In genomic region chr17:81393684-81394376, GRCh38 we compare ENCODE assay signal across 1 cellular context.
TF ChIP-seq lines count a peak whose summit lies in the region.

No MANE protein-coding gene starts in this region.

TF ChIP-seq in K562, 482 proteins besides CTCF, POLR2A, EP300 and RAD21 (continued from another document):
- TF ChIP-seq, protein P1, sequence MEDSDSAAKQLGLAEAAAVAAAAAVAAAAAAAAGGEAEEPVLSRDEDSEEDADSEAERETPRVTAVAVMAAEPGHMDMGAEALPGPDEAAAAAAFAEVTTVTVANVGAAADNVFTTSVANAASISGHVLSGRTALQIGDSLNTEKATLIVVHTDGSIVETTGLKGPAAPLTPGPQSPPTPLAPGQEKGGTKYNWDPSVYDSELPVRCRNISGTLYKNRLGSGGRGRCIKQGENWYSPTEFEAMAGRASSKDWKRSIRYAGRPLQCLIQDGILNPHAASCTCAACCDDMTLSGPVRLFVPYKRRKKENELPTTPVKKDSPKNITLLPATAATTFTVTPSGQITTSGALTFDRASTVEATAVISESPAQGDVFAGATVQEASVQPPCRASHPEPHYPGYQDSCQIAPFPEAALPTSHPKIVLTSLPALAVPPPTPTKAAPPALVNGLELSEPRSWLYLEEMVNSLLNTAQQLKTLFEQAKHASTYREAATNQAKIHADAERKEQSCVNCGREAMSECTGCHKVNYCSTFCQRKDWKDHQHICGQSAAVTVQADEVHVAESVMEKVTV (CRISPR knock-in tag; IDR thresholded peaks at IDR 0.05), result no peak
- no peak for TF ChIP-seq CLOCK (CRISPR knock-in tag; IDR thresholded peaks at IDR 0.05; ENCODE audit: borderline replicate concordance)
- no peak for TF ChIP-seq MED1 (CRISPR knock-in tag; IDR thresholded peaks at IDR 0.05; ENCODE audit: borderline replicate concordance)
- TF ChIP-seq ZNF398 (CRISPR knock-in tag; IDR thresholded peaks at IDR 0.05), result no peak
- TF ChIP-seq IRF2 (CRISPR knock-in tag; IDR thresholded peaks at IDR 0.05), result no peak
- TF ChIP-seq GABPA (tag; conservative IDR thresholded peaks at IDR 0.05; ENCODE audit: low read depth), result peak; percentile 49
- no peak for TF ChIP-seq PCBP2 (IDR thresholded peaks at IDR 0.05; ENCODE audit: low read depth, low read length, poor library complexity, severe bottlenecking)
- no peak for TF ChIP-seq NR1H2 (CRISPR knock-in tag; IDR thresholded peaks at IDR 0.05)
- TF ChIP-seq MYC (IDR thresholded peaks at IDR 0.05; ENCODE audit: low read depth, low read length), result peak; percentile 76
- TF ChIP-seq MYC (CRISPR knock-in tag; IDR thresholded peaks at IDR 0.05; ENCODE audit: borderline replicate concordance, low read depth), result no peak
- TF ChIP-seq PHF20 (IDR thresholded peaks at IDR 0.05; ENCODE audit: partially characterized antibody), result peak; percentile 20
- TF ChIP-seq ID3 (CRISPR knock-in tag; IDR thresholded peaks at IDR 0.05), result no peak
- TF ChIP-seq ID3 (tag; IDR thresholded peaks at IDR 0.05), result no peak
- no peak for TF ChIP-seq HOXB6 (CRISPR knock-in tag; IDR thresholded peaks at IDR 0.05; ENCODE audit: borderline replicate concordance)
- peak; percentile 74 for TF ChIP-seq RBFOX2 (IDR thresholded peaks at IDR 0.05; ENCODE audit: low read depth, low read length)
- peak; percentile 52 to 80; a peak in 3 of 4 replicates for TF ChIP-seq KDM1A (IDR thresholded peaks at IDR 0.05)
- peak; percentile 100 for TF ChIP-seq FOXK1 (CRISPR knock-in tag; IDR thresholded peaks at IDR 0.05; ENCODE audit: borderline replicate concordance)
- TF ChIP-seq ARID3A (IDR thresholded peaks at IDR 0.05; ENCODE audit: borderline replicate concordance, low read depth, low read length), result 0 out of 2 replicates have a peak, but pooled peaks have one; percentile 54
- TF ChIP-seq MIER1 (IDR thresholded peaks at IDR 0.05; ENCODE audit: low read depth), result peak; percentile 100
- no peak for TF ChIP-seq SRSF1 (IDR thresholded peaks at IDR 0.05; ENCODE audit: low read depth, low read length)
- no peak for TF ChIP-seq NR0B1 (IDR thresholded peaks at IDR 0.05; ENCODE audit: partially characterized antibody)
- 0 out of 2 replicates have a peak, but pooled peaks have one; percentile 13 for TF ChIP-seq MEF2A (IDR thresholded peaks at IDR 0.05; ENCODE audit: control insufficient read depth, low read depth, low read length)
- TF ChIP-seq FOXJ2 (tag; IDR thresholded peaks at IDR 0.05), result peak; percentile 99
- no peak for TF ChIP-seq CEBPG (CRISPR knock-in tag; IDR thresholded peaks at IDR 0.05)
- TF ChIP-seq CEBPG (tag; conservative IDR thresholded peaks at IDR 0.05 in 1 of 2, IDR thresholded peaks at IDR 0.05 in 1 of 2), result no peak
- peak; percentile 25; the same call in 1 of the 2 replicates for TF ChIP-seq SMC3 (conservative IDR thresholded peaks at IDR 0.05; ENCODE audit: insufficient read depth, low read depth, low read length)
- no peak for TF ChIP-seq ATF2 (CRISPR knock-in tag; IDR thresholded peaks at IDR 0.05)
- TF ChIP-seq LARP7 (IDR thresholded peaks at IDR 0.05), result no peak
- TF ChIP-seq CCNT2 (IDR thresholded peaks at IDR 0.05; ENCODE audit: borderline replicate concordance, extremely low read depth, insufficient read length, low read depth, low read length), result peak; percentile 93
- TF ChIP-seq MEF2D (tag; conservative IDR thresholded peaks at IDR 0.05; ENCODE audit: low read depth), result 0 out of 2 replicates have a peak, but pooled peaks have one; percentile 45
- TF ChIP-seq BCOR (IDR thresholded peaks at IDR 0.05), result peak; percentile 90
- TF ChIP-seq DPF2 (IDR thresholded peaks at IDR 0.05), result peak; percentile 75
- TF ChIP-seq HNRNPK (IDR thresholded peaks at IDR 0.05; ENCODE audit: low read depth, low read length, poor library complexity, severe bottlenecking), result no peak
- TF ChIP-seq NFIX (CRISPR knock-in tag; IDR thresholded peaks at IDR 0.05; ENCODE audit: low read depth), result peak; percentile 93
- TF ChIP-seq ARNT (IDR thresholded peaks at IDR 0.05), result peak; percentile 57 to 83; a peak in 3 of 4 replicates
- peak; percentile 99 for TF ChIP-seq PCBP1 (IDR thresholded peaks at IDR 0.05; ENCODE audit: low read depth, low read length, poor library complexity, severe bottlenecking)
- no peak for TF ChIP-seq TCF15 (CRISPR knock-in tag; IDR thresholded peaks at IDR 0.05)
- TF ChIP-seq FOXA1 (IDR thresholded peaks at IDR 0.05; ENCODE audit: borderline replicate concordance), result peak; percentile 93
- TF ChIP-seq, protein P2, sequence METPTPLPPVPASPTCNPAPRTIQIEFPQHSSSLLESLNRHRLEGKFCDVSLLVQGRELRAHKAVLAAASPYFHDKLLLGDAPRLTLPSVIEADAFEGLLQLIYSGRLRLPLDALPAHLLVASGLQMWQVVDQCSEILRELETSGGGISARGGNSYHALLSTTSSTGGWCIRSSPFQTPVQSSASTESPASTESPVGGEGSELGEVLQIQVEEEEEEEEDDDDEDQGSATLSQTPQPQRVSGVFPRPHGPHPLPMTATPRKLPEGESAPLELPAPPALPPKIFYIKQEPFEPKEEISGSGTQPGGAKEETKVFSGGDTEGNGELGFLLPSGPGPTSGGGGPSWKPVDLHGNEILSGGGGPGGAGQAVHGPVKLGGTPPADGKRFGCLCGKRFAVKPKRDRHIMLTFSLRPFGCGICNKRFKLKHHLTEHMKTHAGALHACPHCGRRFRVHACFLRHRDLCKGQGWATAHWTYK (CRISPR knock-in tag; IDR thresholded peaks at IDR 0.05), result no peak
- TF ChIP-seq, protein P3, sequence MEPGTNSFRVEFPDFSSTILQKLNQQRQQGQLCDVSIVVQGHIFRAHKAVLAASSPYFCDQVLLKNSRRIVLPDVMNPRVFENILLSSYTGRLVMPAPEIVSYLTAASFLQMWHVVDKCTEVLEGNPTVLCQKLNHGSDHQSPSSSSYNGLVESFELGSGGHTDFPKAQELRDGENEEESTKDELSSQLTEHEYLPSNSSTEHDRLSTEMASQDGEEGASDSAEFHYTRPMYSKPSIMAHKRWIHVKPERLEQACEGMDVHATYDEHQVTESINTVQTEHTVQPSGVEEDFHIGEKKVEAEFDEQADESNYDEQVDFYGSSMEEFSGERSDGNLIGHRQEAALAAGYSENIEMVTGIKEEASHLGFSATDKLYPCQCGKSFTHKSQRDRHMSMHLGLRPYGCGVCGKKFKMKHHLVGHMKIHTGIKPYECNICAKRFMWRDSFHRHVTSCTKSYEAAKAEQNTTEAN (CRISPR knock-in tag; IDR thresholded peaks at IDR 0.05), result no peak
- 0 out of 2 replicates have a peak, but pooled peaks have one; percentile 18 for TF ChIP-seq ETV1 (tag; conservative IDR thresholded peaks at IDR 0.05; ENCODE audit: low read depth)
